8 cellular contexts compared by ENCODE assay signal in the genomic region with DNA sequence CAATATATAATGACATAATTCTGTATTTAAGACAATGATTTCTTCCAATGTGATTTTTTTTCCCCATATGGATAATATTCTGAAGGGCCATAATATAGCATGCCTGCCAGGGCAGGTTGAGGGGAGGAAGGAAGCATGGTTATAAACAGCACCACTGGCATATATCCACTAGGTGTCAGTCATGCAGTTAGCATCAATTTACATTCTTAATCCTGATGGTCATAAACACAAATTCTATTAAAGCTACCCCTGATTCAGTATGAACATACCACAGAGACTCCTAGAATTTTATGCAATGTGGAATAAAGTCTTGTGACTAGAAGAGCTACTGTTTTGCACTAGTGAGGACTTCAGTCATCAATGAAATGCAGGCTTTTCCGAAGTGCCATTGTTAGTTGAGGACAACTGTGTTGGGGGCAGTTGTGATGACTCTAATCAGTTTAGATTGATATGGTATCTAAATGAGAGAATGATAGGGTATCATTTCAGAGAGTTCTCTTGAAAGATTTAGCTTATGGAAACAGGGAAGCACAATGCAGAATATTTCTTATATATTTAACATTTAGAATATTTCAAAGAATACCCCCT.
A peak's percentile ranks its signal among the peaks of the same experiment; 100 is the strongest.
DNase-seq lines count a peak whose midpoint lies in the region; ATAC-seq, FAIRE-seq and TF ChIP-seq lines count a peak whose summit lies in the region.

No MANE protein-coding gene starts in this region.

- peak; percentile 93 for ATAC-seq in GM21381 (IDR thresholded peaks at IDR 0.05; ENCODE audit: unreplicated experiment)
- peak; percentile 75 for ATAC-seq in HG03571 (IDR thresholded peaks at IDR 0.05; ENCODE audit: unreplicated experiment)
- peak; percentile 74 to 83 for ATAC-seq in stimulated activated naive B cell treated with anti-CD40 and anti-IgM and Interleukin-4, amounts not matched to agents 10 μg/mL and 1 μg/mL and 100 μg/mL, for 72 hours (replicated peaks)

- H3K4me2 ChIP-seq in astrocyte (ENCODE audit: low read length): no peak overlapping the region

- no peaks in the 10 kb centered on the region for H3K36me3 ChIP-seq in astrocyte (ENCODE audit: insufficient read depth, low read length)

- no peaks in the 10 kb centered on the region for H4K20me1 ChIP-seq in astrocyte (ENCODE audit: insufficient read depth, low read length)

- intact Hi-C loops in activated CD4-positive, alpha-beta memory T cell treated with anti-CD3 and anti-CD28 coated beads for 36 hours (cut with micrococcal nuclease): loop anchor here (1.0 to 10.0 kb wide), 4 partner anchors 590 to 826 kb away; no protein-coding TSS in a partner anchor

- no peak overlapping the region for H3K27ac Mint-ChIP-seq in activated CD4-positive, alpha-beta memory T cell treated with anti-CD3 and anti-CD28 coated beads for 36 hours
- no peak overlapping the region for H3K27ac Mint-ChIP-seq in activated CD4-positive, alpha-beta memory T cell treated with anti-CD3 and anti-CD28 coated beads, Interleukin-2, amount 10 ng/mL, durations not matched to agents 7 days and 5 days
- no peak overlapping the region for H3K27ac Mint-ChIP-seq in astrocyte (ENCODE audit: unreplicated experiment)
- no peak overlapping the region for H3K27ac Mint-ChIP-seq in stimulated activated naive B cell treated with anti-CD40 and anti-IgM and Interleukin-4, amounts not matched to agents 10 μg/mL and 1 μg/mL and 100 μg/mL, for 72 hours

- H3K9me3 ChIP-seq in astrocyte (ENCODE audit: insufficient read depth, low read depth, low read length): no peaks in the 10 kb centered on the region

- no peaks in the 10 kb centered on the region for H3K36me3 Mint-ChIP-seq in activated CD4-positive, alpha-beta memory T cell treated with anti-CD3 and anti-CD28 coated beads for 36 hours
- no peaks in the 10 kb centered on the region for H3K36me3 Mint-ChIP-seq in activated CD4-positive, alpha-beta memory T cell treated with anti-CD3 and anti-CD28 coated beads, Interleukin-2, amount 10 ng/mL, durations not matched to agents 7 days and 5 days (ENCODE audit: low read depth)
- H3K36me3 Mint-ChIP-seq in astrocyte (ENCODE audit: low read depth, unreplicated experiment): no peaks in the 10 kb centered on the region
- no peaks in the 10 kb centered on the region for H3K36me3 Mint-ChIP-seq in stimulated activated naive B cell treated with anti-CD40 and anti-IgM and Interleukin-4, amounts not matched to agents 10 μg/mL and 1 μg/mL and 100 μg/mL, for 72 hours

- peak; percentile 71 for FAIRE-seq in astrocyte (lab: Jason Lieb, UNC)

- H3K27me3 Mint-ChIP-seq in activated CD4-positive, alpha-beta memory T cell treated with anti-CD3 and anti-CD28 coated beads for 36 hours: peaks cover 1% of the 10 kb centered on the region
- H3K27me3 Mint-ChIP-seq in activated CD4-positive, alpha-beta memory T cell treated with anti-CD3 and anti-CD28 coated beads, Interleukin-2, amount 10 ng/mL, durations not matched to agents 7 days and 5 days: peaks cover 20% of the 10 kb centered on the region
- no peaks in the 10 kb centered on the region for H3K27me3 Mint-ChIP-seq in astrocyte (ENCODE audit: low read depth, unreplicated experiment)
- peaks cover 6 to 22% of the 10 kb centered on the region in 2 donors for H3K27me3 Mint-ChIP-seq in stimulated activated naive B cell treated with anti-CD40 and anti-IgM and Interleukin-4, amounts not matched to agents 10 μg/mL and 1 μg/mL and 100 μg/mL, for 72 hours

- peak; percentile 13 for DNase-seq in activated CD4-positive, alpha-beta memory T cell treated with anti-CD3 and anti-CD28 coated beads for 36 hours
- no peak for DNase-seq in activated CD4-positive, alpha-beta memory T cell treated with anti-CD3 and anti-CD28 coated beads, Interleukin-2, amount 10 ng/mL, durations not matched to agents 7 days and 5 days
- DNase-seq in NCI-H510A treated with DMSO at 0.1 percent for 48 hours (lab: John Stamatoyannopoulos, UW) (peak; percentile 82), astrocyte (ENCODE audit: low read depth) (peak; percentile 67), iPS-NIHi7 (ENCODE audit: extremely low spot score) (peak; percentile 54)
- DNase-seq in stimulated activated naive B cell treated with anti-CD40 and anti-IgM and Interleukin-4, amounts not matched to agents 10 μg/mL and 1 μg/mL and 100 μg/mL, for 72 hours: no peak

- peaks cover 23% of the 10 kb centered on the region for H3K4me1 ChIP-seq in astrocyte (ENCODE audit: insufficient read depth, low read length)

- POLR2A ChIA-PET in activated CD4-positive, alpha-beta memory T cell treated with anti-CD3 and anti-CD28 coated beads for 36 hours (lab: Charles Lee): no interaction called here
- POLR2A ChIA-PET in activated CD4-positive, alpha-beta memory T cell treated with anti-CD3 and anti-CD28 coated beads, Interleukin-2, amount 10 ng/mL, durations not matched to agents 7 days and 5 days (lab: Charles Lee): no interaction called here

- no peak overlapping the region for H2AFZ ChIP-seq in astrocyte (ENCODE audit: low read depth, low read length)

- H3K4me1 Mint-ChIP-seq in activated CD4-positive, alpha-beta memory T cell treated with anti-CD3 and anti-CD28 coated beads for 36 hours (ENCODE audit: low read depth): no peaks in the 10 kb centered on the region
- no peaks in the 10 kb centered on the region for H3K4me1 Mint-ChIP-seq in activated CD4-positive, alpha-beta memory T cell treated with anti-CD3 and anti-CD28 coated beads, Interleukin-2, amount 10 ng/mL, durations not matched to agents 7 days and 5 days
- peaks cover 25% of the 10 kb centered on the region for H3K4me1 Mint-ChIP-seq in astrocyte (ENCODE audit: low read depth, unreplicated experiment)
- H3K4me1 Mint-ChIP-seq in stimulated activated naive B cell treated with anti-CD40 and anti-IgM and Interleukin-4, amounts not matched to agents 10 μg/mL and 1 μg/mL and 100 μg/mL, for 72 hours: no peaks in the 10 kb centered on the region

- CTCF ChIA-PET in activated CD4-positive, alpha-beta memory T cell treated with anti-CD3 and anti-CD28 coated beads for 36 hours (lab: Charles Lee): interaction anchor here (0.5 to 4.9 kb wide), 9 partner anchors 46 to 825 kb away, joined by 3 to 24 read pairs (median 4); no protein-coding TSS in a partner anchor
- CTCF ChIA-PET in activated CD4-positive, alpha-beta memory T cell treated with anti-CD3 and anti-CD28 coated beads, Interleukin-2, amount 10 ng/mL, durations not matched to agents 7 days and 5 days (lab: Charles Lee): interaction anchor here (0.9 to 1.7 kb wide), 4 partner anchors 11 to 826 kb away, joined by 3 to 6 read pairs (median 4); no protein-coding TSS in a partner anchor

- peak; percentile 90 for TF ChIP-seq CTCF in astrocyte (IDR thresholded peaks at IDR 0.05; ENCODE audit: insufficient read depth, low read depth, low read length)

- no peaks in the 10 kb centered on the region for H3K27me3 ChIP-seq in astrocyte (ENCODE audit: insufficient read depth, low read length)

- no peak overlapping the region for H3K9ac ChIP-seq in astrocyte (ENCODE audit: low read length)

- no peaks in the 10 kb centered on the region for H3K9me3 Mint-ChIP-seq in activated CD4-positive, alpha-beta memory T cell treated with anti-CD3 and anti-CD28 coated beads for 36 hours
- H3K9me3 Mint-ChIP-seq in activated CD4-positive, alpha-beta memory T cell treated with anti-CD3 and anti-CD28 coated beads, Interleukin-2, amount 10 ng/mL, durations not matched to agents 7 days and 5 days: no peaks in the 10 kb centered on the region
- H3K9me3 Mint-ChIP-seq in astrocyte (ENCODE audit: unreplicated experiment): no peaks in the 10 kb centered on the region
- no peaks in the 10 kb centered on the region for H3K9me3 Mint-ChIP-seq in stimulated activated naive B cell treated with anti-CD40 and anti-IgM and Interleukin-4, amounts not matched to agents 10 μg/mL and 1 μg/mL and 100 μg/mL, for 72 hours

- no peak overlapping the region for H3K4me3 Mint-ChIP-seq in activated CD4-positive, alpha-beta memory T cell treated with anti-CD3 and anti-CD28 coated beads for 36 hours
- H3K4me3 Mint-ChIP-seq in activated CD4-positive, alpha-beta memory T cell treated with anti-CD3 and anti-CD28 coated beads, Interleukin-2, amount 10 ng/mL, durations not matched to agents 7 days and 5 days: no peak overlapping the region
- H3K4me3 Mint-ChIP-seq in astrocyte (ENCODE audit: unreplicated experiment): no peak overlapping the region
- H3K4me3 Mint-ChIP-seq in stimulated activated naive B cell treated with anti-CD40 and anti-IgM and Interleukin-4, amounts not matched to agents 10 μg/mL and 1 μg/mL and 100 μg/mL, for 72 hours: no peak overlapping the region

- no peaks in the 10 kb centered on the region for H3K79me2 ChIP-seq in astrocyte (ENCODE audit: insufficient read depth, low read length)

- H3K4me3 ChIP-seq in astrocyte (ENCODE audit: insufficient read depth, low read depth, low read length): no peak overlapping the region

- H3K27ac ChIP-seq in astrocyte (ENCODE audit: low read depth, low read length): peak overlapping the region; percentile 13

Comparison
In these comparisons a context has a peak if more than half of its experiments do, and no peak if none do; other contexts are left out.
1. DNase-seq: peak in activated CD4-positive, alpha-beta memory T cell treated with anti-CD3 and anti-CD28 coated beads for 36 hours (single experiment), NCI-H510A treated with DMSO at 0.1 percent for 48 hours (single experiment), astrocyte (single experiment) and iPS-NIHi7 (single experiment); none in activated CD4-positive, alpha-beta memory T cell treated with anti-CD3 and anti-CD28 coated beads, Interleukin-2, amount 10 ng/mL, durations not matched to agents 7 days and 5 days (single experiment) and stimulated activated naive B cell treated with anti-CD40 and anti-IgM and Interleukin-4, amounts not matched to agents 10 μg/mL and 1 μg/mL and 100 μg/mL, for 72 hours (single experiment).
2. Peak in every context shown above with its lines, with median percentiles within 50 percentile points of each other: ATAC-seq.